Comparison of ENCODE assay signal across 19 cellular contexts in genomic region chr9:131386258-131386657, GRCh38. TPM values are rescaled to one million over a fixed set of nuclear protein-coding genes. Genes with fewer than 3 reads are reported as not detected.
DNase-seq lines count a peak whose midpoint lies in the region; ATAC-seq, FAIRE-seq and TF ChIP-seq lines count a peak whose summit lies in the region.
"Had no signal": no experiment of that assay in that cellular context is flagged by ENCODE, and none has a peak within 500 bp of the region (broad histone marks: within the 10 kb centered on the region; RNA-seq: fewer than 3 reads in every experiment).

No MANE protein-coding gene starts in this region.

- RAD21 ChIA-PET in HCT116 (lab: Charles Lee; ENCODE audit: low non-redundant PET in 1 of 2, low total read pairs in 2 of 2, uncharacterized antibody in 2 of 2, unreplicated experiment in 2 of 2): no interaction called here

- POLR2A ChIA-PET in HCT116 (lab: Charles Lee): no interaction called here

- WGBS in liver: 81% methylated on average over 7 of the region's 7 CpGs

- H3K27ac ChIP-seq in HCT116 (ENCODE audit: low read depth, low read length) (no peak overlapping the region), liver (ENCODE audit: low read depth in 1 of 2, low read length in 2 of 2) (no peak overlapping the region)
- H3K27ac ChIP-seq: gastrocnemius medialis, SJSA1, suprapubic skin had no signal

- no peak overlapping the region for H3K4me3 ChIP-seq in AG09309 (ENCODE audit: control insufficient read depth, low read depth, low read length)
- H3K4me3 ChIP-seq in HCT116 (replicated peaks in 1 of 2; ENCODE audit: low read depth in 1 of 2, low read length in 2 of 2): no peak overlapping the region
- no peak overlapping the region for H3K4me3 ChIP-seq in astrocyte of the spinal cord (ENCODE audit: low read depth, low read length)
- H3K4me3 ChIP-seq in liver (ENCODE audit: low read depth in 1 of 3, low read length in 3 of 3): no peak overlapping the region
- H3K4me3 ChIP-seq: gastrocnemius medialis, SJSA1, suprapubic skin had no signal

- ATAC-seq in HCT116: no peak
- no peak for ATAC-seq in stimulated activated naive CD8-positive, alpha-beta T cell treated with anti-CD3 and anti-CD28 coated beads, Interleukin-15, Interleukin-2, amounts not matched to agents 100 U/mL and 50 U/mL, for 24 hours
- ATAC-seq: gastrocnemius medialis, WTC11 had no signal

- BruUV-seq in HCT116 (replicated peaks; lab: Mats Ljungman, UMichigan): no TSS peak

- H3K79me2 ChIP-seq in HCT116 (ENCODE audit: insufficient read depth, low read length): no peaks in the 10 kb centered on the region

- no peak overlapping the region for H2AFZ ChIP-seq in HCT116 (ENCODE audit: low read depth, low read length, poor library complexity, severe bottlenecking)

- FAIRE-seq in GM12891 (lab: Jason Lieb, UNC): no peak
- FAIRE-seq: kidney had no signal

- no peak for TF ChIP-seq POLR2A in HCT116 (IDR thresholded peaks at IDR 0.05; ENCODE audit: borderline replicate concordance, extremely low read depth, insufficient read depth, insufficient read length)
- no peak for TF ChIP-seq POLR2A in GM12891 (IDR thresholded peaks at IDR 0.05; ENCODE audit: low read depth, low read length)

- CTCF ChIA-PET in HCT116 (lab: Charles Lee): no interaction called here

- H3K27me3 ChIP-seq in HCT116 (ENCODE audit: insufficient read depth, low read length) (no peaks in the 10 kb centered on the region), liver (ENCODE audit: control insufficient read depth in 4 of 4, insufficient read depth in 4 of 4, low read length in 3 of 4) (no peaks in the 10 kb centered on the region)
- H3K27me3 ChIP-seq: gastrocnemius medialis, SJSA1, suprapubic skin had no signal

- H3K4me2 ChIP-seq in HCT116 (ENCODE audit: low read length): no peak overlapping the region

- TF ChIP-seq RAD21 in HCT116 (IDR thresholded peaks at IDR 0.05; ENCODE audit: low read depth) (peak; percentile 24; the same call in 1 of the 2 replicates), liver (IDR thresholded peaks at IDR 0.05) (peak; percentile 22 to 49)

- no peaks in the 10 kb centered on the region for H3K9me3 ChIP-seq in HCT116 (ENCODE audit: control insufficient read depth in 1 of 2, insufficient read depth in 1 of 2, low read depth in 1 of 2, low read length in 2 of 2)
- H3K9me3 ChIP-seq in liver (ENCODE audit: control insufficient read depth in 4 of 4, low read length in 3 of 4): no peaks in the 10 kb centered on the region
- H3K9me3 ChIP-seq: gastrocnemius medialis, SJSA1, suprapubic skin had no signal

- in situ Hi-C loops in astrocyte of the spinal cord (cut with HindIII; ENCODE audit: low sequenced_read_pairs): no loop called here

- H3K4me1 ChIP-seq in HCT116 (ENCODE audit: control insufficient read depth in 1 of 2, insufficient read depth in 2 of 2, low read length in 2 of 2): peaks cover 20 to 21% of the 10 kb centered on the region in 2 experiments
- peaks cover 4 to 24% (median 12%) of the 10 kb centered on the region in 4 donors for H3K4me1 ChIP-seq in liver (ENCODE audit: control insufficient read depth in 4 of 4, insufficient read depth in 4 of 4, low read length in 3 of 4)
- H3K4me1 ChIP-seq: SJSA1 had no signal

- H3K9ac ChIP-seq in HCT116 (ENCODE audit: low read length): no peak overlapping the region
- no peak overlapping the region for H3K9ac ChIP-seq in liver (ENCODE audit: low read depth in 1 of 2, low read length in 2 of 2)

- intact Hi-C loops in HCT116 (cut with micrococcal nuclease): no loop called here

- H3K9me2 ChIP-seq in HCT116 (ENCODE audit: insufficient read depth): no peaks in the 10 kb centered on the region

- DNase-seq in AG09309 (ENCODE audit: low read depth) (no peak), HCT116 (ENCODE audit: low read depth, low spot score) (no peak), astrocyte of the spinal cord (ENCODE audit: low read depth, low spot score) (no peak), cerebellar nuclear complex (lab: John Stamatoyannopoulos, UW) (no peak), AG08395 (ENCODE audit: low spot score) (no peak), GM12891 (ENCODE audit: insufficient read length, low spot score) (no peak)
- DNase-seq in stimulated activated naive CD8-positive, alpha-beta T cell treated with anti-CD3 and anti-CD28 coated beads, Interleukin-15, Interleukin-2, amounts not matched to agents 100 U/mL and 50 U/mL, for 24 hours: no peak
- DNase-seq: activated CD4-positive, alpha-beta T cell treated with anti-CD3 and anti-CD28 coated beads, Interleukin-2, amount 50 U/mL, for 48 hours; activated T-cell treated with anti-CD3 and anti-CD28 coated beads for 4 hours; DMS79 treated with DMSO at 0.1 percent for 48 hours; gastrocnemius medialis; kidney; NCI-H146; NCI-H82; T-helper 2 cell had no signal

- TF ChIP-seq CTCF in AG09309 (IDR thresholded peaks at IDR 0.05; ENCODE audit: control insufficient read depth, insufficient read depth, low read depth, low read length, missing control alignments) (peak; percentile 23), HCT116 (IDR thresholded peaks at IDR 0.05 in 2 of 3, conservative IDR thresholded peaks at IDR 0.05 in 1 of 3; ENCODE audit: borderline replicate concordance in 1 of 3, insufficient read depth in 1 of 3, low read depth in 2 of 3, low read length in 2 of 3) (peak in 1 of 3 experiments; percentile 15; a peak in 1 of 6 replicates), astrocyte of the spinal cord (IDR thresholded peaks at IDR 0.05; ENCODE audit: low read depth, low read length) (peak; percentile 13), liver (IDR thresholded peaks at IDR 0.05; ENCODE audit: low read depth, low read length, missing input control) (peak; percentile 3)

- H3K36me3 ChIP-seq in HCT116 (ENCODE audit: control insufficient read depth in 1 of 2, insufficient read depth in 2 of 2, low read length in 2 of 2): no peaks in the 10 kb centered on the region
- H3K36me3 ChIP-seq in liver (ENCODE audit: control insufficient read depth in 4 of 4, insufficient read depth in 3 of 4, low read depth in 1 of 4, low read length in 3 of 4): no peaks in the 10 kb centered on the region
- H3K36me3 ChIP-seq: gastrocnemius medialis, SJSA1, suprapubic skin had no signal

- no peaks in the 10 kb centered on the region for H4K20me1 ChIP-seq in HCT116 (ENCODE audit: insufficient read depth)

TF ChIP-seq in HCT116, 20 proteins besides CTCF, POLR2A, EP300 and RAD21:
- TF ChIP-seq SRF (IDR thresholded peaks at IDR 0.05; ENCODE audit: low read depth): no peak

TF ChIP-seq in liver, 16 proteins besides CTCF, POLR2A, EP300 and RAD21:
- TF ChIP-seq SP1 (IDR thresholded peaks at IDR 0.05): no peak
- TF ChIP-seq MAX (IDR thresholded peaks at IDR 0.05): no peak
- TF ChIP-seq FOXA1 (IDR thresholded peaks at IDR 0.05): no peak
- TF ChIP-seq NR2F2 (IDR thresholded peaks at IDR 0.05): no peak

TF ChIP-seq in GM12891, 5 proteins besides CTCF, POLR2A, EP300 and RAD21:
- TF ChIP-seq POU2F2 (IDR thresholded peaks at IDR 0.05; ENCODE audit: low read depth, low read length) (no peak), SPI1 (IDR thresholded peaks at IDR 0.05; ENCODE audit: low read depth, low read length) (no peak), TAF1 (IDR thresholded peaks at IDR 0.05; ENCODE audit: low read depth, low read length) (no peak), PAX5 (IDR thresholded peaks at IDR 0.05; ENCODE audit: insufficient read depth, low read length, severe bottlenecking) (no peak), POLR2AphosphoS5 (IDR thresholded peaks at IDR 0.05; ENCODE audit: low read depth, low read length) (no peak)

RNA-seq across cellular contexts. Expression of gene PRRC2B, which starts 7.6 kb away (rescaled TPM):
- total RNA-seq in HCT116 (2021; ENCODE audit: unreplicated experiment) (170 TPM), liver (10 to 100 TPM; 29.3 to 44.3 TPM)
- polyA plus RNA-seq in HCT116 (2012): 59.0 and 60.8 TPM in 2 replicates
- polyA plus RNA-seq in liver: 10 to 100 TPM; 10.3 to 24.7 TPM
- polyA plus RNA-seq in GM12891 (2012; ENCODE audit: low read depth, missing spikeins): 42.1 TPM
